In the genomic region with DNA sequence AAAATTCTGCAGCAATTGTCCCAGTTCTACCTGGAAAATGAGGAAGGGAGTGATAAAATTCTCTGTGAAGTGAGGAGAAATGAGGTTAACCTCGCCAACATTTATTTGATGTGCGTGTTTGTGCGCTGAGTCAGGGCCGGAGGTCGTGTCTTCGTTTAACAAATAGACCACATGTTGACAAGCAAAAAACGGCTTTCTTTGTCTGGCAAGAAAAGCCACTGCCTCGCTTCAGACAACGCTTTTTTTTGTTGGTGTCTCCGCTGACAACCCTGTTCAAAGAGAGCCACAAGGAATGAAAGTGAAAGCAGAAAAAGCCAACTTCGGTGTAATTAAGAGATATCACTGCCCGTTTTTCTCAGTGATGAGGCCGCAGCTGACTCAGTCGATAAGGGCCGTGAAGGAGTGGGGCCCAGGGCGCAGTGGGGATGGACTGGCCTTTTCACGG, we compare ENCODE assay signal across 8 cellular contexts.
DNase-seq lines count a peak whose midpoint lies in the region; ATAC-seq and TF ChIP-seq lines count a peak whose summit lies in the region.

No MANE protein-coding gene starts in this region.

- H3K36me3 ChIP-seq in Caco-2 (ENCODE audit: control insufficient read depth, insufficient read depth, low read length), result no peaks in the 10 kb centered on the region
- no peaks in the 10 kb centered on the region for H3K36me3 ChIP-seq in IMR-90 (ENCODE audit: control insufficient read depth, insufficient read depth, low read length)

- 0 out of 4 replicates have a peak overlapping the region, but pooled peaks of 1 of the 2 experiments have one; percentile 5 for H4K8ac ChIP-seq in IMR-90 (ENCODE audit: low read depth in 2 of 2, low read length in 2 of 2)

- no peak overlapping the region for H3K56ac ChIP-seq in IMR-90 (ENCODE audit: extremely low read depth, insufficient read depth, low read length)

- no peak overlapping the region for H4K5ac ChIP-seq in IMR-90 (ENCODE audit: low read depth, low read length)

- CTCF ChIA-PET in Caco-2 (lab: Charles Lee) (interaction anchor here (0.6 kb wide), 1 partner anchor 769 kb away, joined by 4 read pairs; no protein-coding TSS in a partner anchor), IMR-90 (lab: Yijun Ruan, JAX) (no interaction called here)

- TF ChIP-seq CTCF in Caco-2 (IDR thresholded peaks at IDR 0.05; ENCODE audit: insufficient read depth in 1 of 2, low read depth in 1 of 2, low read length in 1 of 2, severe bottlenecking in 1 of 2, unreplicated experiment in 1 of 2) (no peak), IMR-90 (conservative IDR thresholded peaks at IDR 0.05; ENCODE audit: low read depth, low read length) (no peak)

- H3K9ac ChIP-seq in IMR-90 (ENCODE audit: low read depth, low read length), result peak overlapping the region; percentile 49

- H2AFZ ChIP-seq in IMR-90 (replicated peaks; ENCODE audit: low read length, poor library complexity), result peak overlapping the region; percentile 67

- H4K20me1 ChIP-seq in IMR-90 (ENCODE audit: insufficient read depth, low read length), result peaks cover 11% of the 10 kb centered on the region; the same call in 1 of the 2 replicates

- no peak overlapping the region for H2AK9ac ChIP-seq in IMR-90 (replicated peaks; ENCODE audit: low read depth, low read length, poor library complexity)

- H3K4ac ChIP-seq in IMR-90 (ENCODE audit: low read depth, low read length), result peak overlapping the region; percentile 44; the same call in 1 of the 2 replicates

- H3K23ac ChIP-seq in IMR-90 (ENCODE audit: low read depth, low read length), result no peak overlapping the region

- no peaks in the 10 kb centered on the region for H3K27me3 Mint-ChIP-seq in Caco-2 (ENCODE audit: insufficient read depth, unreplicated experiment)
- H3K27me3 Mint-ChIP-seq in memory B cell, result peaks cover 5% of the 10 kb centered on the region

- H3K4me3 ChIP-seq in Caco-2 (ENCODE audit: low read depth, low read length), result peak overlapping the region; percentile 10
- peak overlapping the region; percentile 46 for H3K4me3 ChIP-seq in IMR-90 (ENCODE audit: insufficient read depth, low read depth, low read length)

- H2BK20ac ChIP-seq in IMR-90 (ENCODE audit: low read depth, low read length), result 0 out of 2 replicates have a peak overlapping the region, but pooled peaks have one; percentile 8

- no peaks in the 10 kb centered on the region for H3K9me3 Mint-ChIP-seq in Caco-2 (ENCODE audit: unreplicated experiment)
- no peaks in the 10 kb centered on the region for H3K9me3 Mint-ChIP-seq in memory B cell

- POLR2A ChIA-PET in Caco-2 (lab: Charles Lee) (no interaction called here), IMR-90 (lab: Charles Lee; ENCODE audit: unreplicated experiment) (no interaction called here)

- BruUV-seq in Caco-2 (replicated peaks; lab: Mats Ljungman, UMichigan) (no TSS peak), IMR-90 (replicated peaks; lab: Mats Ljungman, UMichigan) (no TSS peak)

- H3K4me1 Mint-ChIP-seq in Caco-2 (ENCODE audit: low read depth, unreplicated experiment) (peaks cover 17% of the 10 kb centered on the region), memory B cell (no peaks in the 10 kb centered on the region)

- H2BK15ac ChIP-seq in IMR-90 (ENCODE audit: low read depth, low read length), result no peak overlapping the region

- dilution Hi-C loops in IMR-90 (cut with HindIII; ENCODE audit: low sequenced_read_pairs, unreplicated experiment), result no loop called here

- H4K91ac ChIP-seq in IMR-90 (ENCODE audit: insufficient read depth, low read depth, low read length), result peak overlapping the region; percentile 15; the same call in 1 of the 2 replicates

- intact Hi-C loops in Caco-2 (cut with micrococcal nuclease; ENCODE audit: unreplicated experiment), result loop anchor here (2.0 kb wide), 1 partner anchor 25 kb away; no protein-coding TSS in a partner anchor
- intact Hi-C loops in IMR-90 (cut with micrococcal nuclease), result loop anchor here (10.0 kb wide), 2 partner anchors 217 to 503 kb away; no protein-coding TSS in a partner anchor

- peaks cover 15% of the 10 kb centered on the region for H3K4me1 ChIP-seq in Caco-2
- H3K4me1 ChIP-seq in IMR-90 (ENCODE audit: control insufficient read depth, insufficient read depth, low read length), result peaks cover 11% of the 10 kb centered on the region

- no peaks in the 10 kb centered on the region for H3K27me3 ChIP-seq in Caco-2 (replicated peaks; ENCODE audit: control insufficient read depth, insufficient read depth, low read length)
- H3K27me3 ChIP-seq in IMR-90 (ENCODE audit: control insufficient read depth, insufficient read depth, low read length), result no peaks in the 10 kb centered on the region

- WGBS in IMR-90 (ENCODE audit: extremely low coverage in 2 of 2, insufficient read length in 1 of 2), 2 experiments, result 13% methylated on average over 16 of the region's 17 CpGs; no CpG with 5 or more reads in 1 of the 2 experiments

- peak; percentile 44 to 62 for DNase-seq in Caco-2
- DNase-seq in IMR-90, result peak; percentile 83
- peak; percentile 92 for DNase-seq in astrocyte of the hippocampus (ENCODE audit: low read depth, low spot score)
- DNase-seq in memory B cell (ENCODE audit: low spot score in 2 of 2), result no peak
- no peak for DNase-seq in activated gamma-delta T cell (lab: John Stamatoyannopoulos, UW)
- DNase-seq in activated CD4-positive, alpha-beta T cell treated with anti-CD3 and anti-CD28 coated beads for 4 hours, result no peak
- DNase-seq in NCI-H2107 (lab: John Stamatoyannopoulos, UW), result no peak

- H2BK120ac ChIP-seq in IMR-90 (ENCODE audit: low read depth, low read length), result peak overlapping the region; percentile 12; the same call in 1 of the 2 replicates

- H3K4me2 ChIP-seq in IMR-90 (ENCODE audit: low read depth, low read length), result peak overlapping the region; percentile 86

- H2AK5ac ChIP-seq in IMR-90 (ENCODE audit: low read depth, low read length), result no peak overlapping the region

- H3K27ac Mint-ChIP-seq in Caco-2 (ENCODE audit: unreplicated experiment), result peak overlapping the region; percentile 83
- H3K27ac Mint-ChIP-seq in memory B cell, result no peak overlapping the region

- 0 out of 2 replicates have a peak overlapping the region, but pooled peaks have one; percentile 43 for H3K14ac ChIP-seq in IMR-90 (replicated peaks; ENCODE audit: low read depth, low read length)

- H2BK5ac ChIP-seq in IMR-90 (ENCODE audit: low read depth, low read length, poor library complexity, severe bottlenecking), result no peak overlapping the region

- TF ChIP-seq RAD21 in IMR-90 (IDR thresholded peaks at IDR 0.05; ENCODE audit: low read length), result 0 out of 2 replicates have a peak, but pooled peaks have one; percentile 2

- H3K4me3 Mint-ChIP-seq in Caco-2 (ENCODE audit: unreplicated experiment) (peak overlapping the region; percentile 65), memory B cell (peak overlapping the region; percentile 15)

- peak overlapping the region; percentile 26; the same call in 1 of the 2 replicates for H3K27ac ChIP-seq in IMR-90 (ENCODE audit: insufficient read depth, low read length)

- H3K18ac ChIP-seq in IMR-90 (ENCODE audit: low read depth, low read length), result peak overlapping the region; percentile 33; the same call in 1 of the 2 replicates

- ATAC-seq in IMR-90 (ENCODE audit: low read depth) (peak; percentile 84), memory B cell (ENCODE audit: low read depth) (no peak), HG03108 (IDR thresholded peaks at IDR 0.05; ENCODE audit: unreplicated experiment) (no peak)

- H3K9me1 ChIP-seq in IMR-90 (ENCODE audit: insufficient read depth, low read length), result peaks cover 6% of the 10 kb centered on the region; the same call in 1 of the 2 replicates

- H3K9me3 ChIP-seq in Caco-2 (no peaks in the 10 kb centered on the region), IMR-90 (ENCODE audit: control insufficient read depth, insufficient read depth, low read length) (no peaks in the 10 kb centered on the region)

- no peaks in the 10 kb centered on the region for H3K79me1 ChIP-seq in IMR-90 (ENCODE audit: low read depth in 1 of 2, low read length in 2 of 2)

- H3K36me3 Mint-ChIP-seq in Caco-2 (ENCODE audit: insufficient read depth, unreplicated experiment) (peaks cover 5% of the 10 kb centered on the region), memory B cell (no peaks in the 10 kb centered on the region)

- no peak for TF ChIP-seq POLR2A in IMR-90 (IDR thresholded peaks at IDR 0.05; ENCODE audit: low read depth, low read length)

- in situ Hi-C loops in IMR-90 (cut with MboI; ENCODE audit: low sequenced_read_pairs), result no loop called here

TF ChIP-seq in IMR-90, 13 proteins besides CTCF, POLR2A, EP300 and RAD21:
- TF ChIP-seq CEBPB (IDR thresholded peaks at IDR 0.05; ENCODE audit: low read depth, low read length) (no peak), ELK1 (IDR thresholded peaks at IDR 0.05; ENCODE audit: borderline replicate concordance, low read depth, low read length) (no peak), SMC3 (IDR thresholded peaks at IDR 0.05; ENCODE audit: low read depth, low read length) (no peak), RFX5 (IDR thresholded peaks at IDR 0.05; ENCODE audit: low read depth, low read length) (no peak), MXI1 (IDR thresholded peaks at IDR 0.05; ENCODE audit: borderline replicate concordance, low read depth, low read length) (no peak), MAZ (IDR thresholded peaks at IDR 0.05; ENCODE audit: borderline replicate concordance, low read depth, low read length) (no peak)
TF ChIP-seq in IMR-90: peak in this region for 0.

Comparison
In these comparisons a context has a peak if more than half of its experiments do, and no peak if none do; other contexts are left out.
1. DNase-seq: peak in Caco-2 (2 of 2), IMR-90 (single experiment) and astrocyte of the hippocampus (single experiment); none in memory B cell (0 of 2), activated gamma-delta T cell (single experiment), activated CD4-positive, alpha-beta T cell treated with anti-CD3 and anti-CD28 coated beads for 4 hours (0 of 2) and NCI-H2107 (single experiment).